In genomic region chr20:63167918-63168520, GRCh38 we compare ENCODE assay signal across 1 cellular context.
TF ChIP-seq lines count a peak whose summit lies in the region.

No MANE protein-coding gene starts in this region.

TF ChIP-seq in SK-N-SH treated with all-trans-retinoic acid at 6 μM for 48 hours, 23 proteins besides CTCF, POLR2A, EP300 and RAD21 (continued from another document):
- TF ChIP-seq ARNTL (CRISPR knock-in tag; IDR thresholded peaks at IDR 0.05; ENCODE audit: borderline replicate concordance, low read depth) (no peak), GLIS3 (CRISPR knock-in tag; IDR thresholded peaks at IDR 0.05) (no peak), ZFP3 (CRISPR knock-in tag; IDR thresholded peaks at IDR 0.05) (no peak), ZFP30 (CRISPR knock-in tag; IDR thresholded peaks at IDR 0.05) (no peak), ESRRG (CRISPR knock-in tag; IDR thresholded peaks at IDR 0.05) (no peak), ZNF8 (CRISPR knock-in tag; IDR thresholded peaks at IDR 0.05) (no peak)
